ENCODE assay signal across 1 cellular context in the genomic region with DNA sequence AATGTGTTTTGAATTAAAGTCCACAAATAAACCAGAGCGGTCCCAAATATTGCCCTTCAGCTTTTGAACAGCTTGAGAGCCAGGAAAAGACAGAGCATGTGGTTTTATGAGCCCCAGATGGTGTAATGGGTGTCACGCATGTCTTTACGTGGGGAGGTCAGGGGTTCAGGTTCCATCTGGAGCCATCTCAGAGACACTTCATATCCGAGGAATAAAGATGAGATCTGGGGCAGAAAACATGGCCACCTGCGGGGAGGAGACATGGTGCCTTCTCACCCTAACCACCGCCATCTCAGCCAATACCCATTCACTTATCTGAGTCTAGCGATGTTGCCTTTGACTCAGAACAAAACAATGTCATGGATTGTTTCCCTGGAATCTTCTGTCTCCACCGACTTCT.
TF ChIP-seq lines count a peak whose summit lies in the region.

No MANE protein-coding gene starts in this region.

TF ChIP-seq in K562, 482 proteins besides CTCF, POLR2A, EP300 and RAD21 (continued from another document):
- TF ChIP-seq CBFA2T2 (conservative IDR thresholded peaks at IDR 0.05) (0 out of 2 replicates have a peak, but pooled peaks have one; percentile 5), YY1 (IDR thresholded peaks at IDR 0.05; ENCODE audit: borderline replicate concordance in 1 of 3, control insufficient read depth in 1 of 3, extremely low read depth in 1 of 3, insufficient read depth in 3 of 3, insufficient read length in 1 of 3, insufficient replicate concordance in 2 of 3, low read depth in 1 of 3, low read length in 2 of 3) (peak in 1 of 3 experiments; percentile 31), MTA1 (IDR thresholded peaks at IDR 0.05; ENCODE audit: borderline replicate concordance) (no peak), WHSC1 (IDR thresholded peaks at IDR 0.05; ENCODE audit: low read length) (no peak), BMI1 (IDR thresholded peaks at IDR 0.05; ENCODE audit: low read length) (no peak), CBFA2T3 (IDR thresholded peaks at IDR 0.05) (peak; percentile 35), SAP30 (IDR thresholded peaks at IDR 0.05; ENCODE audit: borderline replicate concordance, insufficient read depth, low read depth, low read length, poor library complexity, severe bottlenecking) (no peak)
- TF ChIP-seq, protein P1, sequence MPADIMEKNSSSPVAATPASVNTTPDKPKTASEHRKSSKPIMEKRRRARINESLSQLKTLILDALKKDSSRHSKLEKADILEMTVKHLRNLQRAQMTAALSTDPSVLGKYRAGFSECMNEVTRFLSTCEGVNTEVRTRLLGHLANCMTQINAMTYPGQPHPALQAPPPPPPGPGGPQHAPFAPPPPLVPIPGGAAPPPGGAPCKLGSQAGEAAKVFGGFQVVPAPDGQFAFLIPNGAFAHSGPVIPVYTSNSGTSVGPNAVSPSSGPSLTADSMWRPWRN (IDR thresholded peaks at IDR 0.05; ENCODE audit: low read depth), result no peak
- TF ChIP-seq, protein P2, sequence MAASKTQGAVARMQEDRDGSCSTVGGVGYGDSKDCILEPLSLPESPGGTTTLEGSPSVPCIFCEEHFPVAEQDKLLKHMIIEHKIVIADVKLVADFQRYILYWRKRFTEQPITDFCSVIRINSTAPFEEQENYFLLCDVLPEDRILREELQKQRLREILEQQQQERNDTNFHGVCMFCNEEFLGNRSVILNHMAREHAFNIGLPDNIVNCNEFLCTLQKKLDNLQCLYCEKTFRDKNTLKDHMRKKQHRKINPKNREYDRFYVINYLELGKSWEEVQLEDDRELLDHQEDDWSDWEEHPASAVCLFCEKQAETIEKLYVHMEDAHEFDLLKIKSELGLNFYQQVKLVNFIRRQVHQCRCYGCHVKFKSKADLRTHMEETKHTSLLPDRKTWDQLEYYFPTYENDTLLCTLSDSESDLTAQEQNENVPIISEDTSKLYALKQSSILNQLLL (CRISPR knock-in tag; IDR thresholded peaks at IDR 0.05; ENCODE audit: borderline replicate concordance), result no peak
TF ChIP-seq in K562: peak in this region for 4.
